12 cellular contexts compared by ENCODE assay signal in genomic region chr1:173414136-173414535, GRCh38.
DNase-seq lines count a peak whose midpoint lies in the region; ATAC-seq and TF ChIP-seq lines count a peak whose summit lies in the region.
"Had no signal": no experiment of that assay in that cellular context is flagged by ENCODE, and none has a peak within 500 bp of the region (broad histone marks: within the 10 kb centered on the region; RNA-seq: fewer than 3 reads in every experiment).

No MANE protein-coding gene starts in this region.

- TF ChIP-seq CTCF in GM12864 (IDR thresholded peaks at IDR 0.05; ENCODE audit: low read depth, low read length, missing control alignments) (no peak), GM13976 (IDR thresholded peaks at IDR 0.05; ENCODE audit: borderline replicate concordance, control extremely low read depth, extremely low read depth, insufficient read depth, missing control alignments) (no peak)

- peaks cover 11 to 22% (median 17%) of the 10 kb centered on the region in 4 donors for H3K4me1 Mint-ChIP-seq in CD4-positive, alpha-beta memory T cell
- H3K4me1 Mint-ChIP-seq in activated T-helper 17 cell treated with anti-CD3 and anti-CD28 coated beads, Interleukin-2, amount 50 U/mL, for 72 hours = peaks cover 14% of the 10 kb centered on the region

- peak; percentile 45 for ATAC-seq in GM19397 (IDR thresholded peaks at IDR 0.05; ENCODE audit: unreplicated experiment)
- peak; percentile 53 for ATAC-seq in HG02973 (IDR thresholded peaks at IDR 0.05; ENCODE audit: unreplicated experiment)
- no peak for ATAC-seq in activated T-helper 17 cell treated with anti-CD3 and anti-CD28 coated beads, Interleukin-2, amount 50 U/mL, for 72 hours (replicated peaks)

- no peak overlapping the region for H3K4me3 Mint-ChIP-seq in CD4-positive, alpha-beta memory T cell
- H3K4me3 Mint-ChIP-seq in activated T-helper 17 cell treated with anti-CD3 and anti-CD28 coated beads, Interleukin-2, amount 50 U/mL, for 72 hours = no peak overlapping the region

- peak overlapping the region in 2 of 7 donors; percentile 29 to 62 for H3K27ac Mint-ChIP-seq in CD4-positive, alpha-beta memory T cell
- H3K27ac Mint-ChIP-seq in activated T-helper 17 cell treated with anti-CD3 and anti-CD28 coated beads, Interleukin-2, amount 50 U/mL, for 72 hours = no peak overlapping the region

- DNase-seq in GM12864 (ENCODE audit: low read depth) (peak; percentile 85), NOMO-1 treated with DMSO at 0.1 percent for 48 hours (lab: John Stamatoyannopoulos, UW; ENCODE audit: unreplicated experiment) (peak; percentile 82), GM13976 (ENCODE audit: low spot score) (no peak)
- no peak for DNase-seq in CD4-positive, alpha-beta memory T cell
- DNase-seq in activated CD8-positive, alpha-beta memory T cell treated with anti-CD3 and anti-CD28 coated beads, Interleukin-2, amount 50 U/mL, for 48 hours = no peak
- DNase-seq: activated T-cell treated with anti-CD3 and anti-CD28 coated beads, Interleukin-2, amount 50 U/mL, for 48 hours; GM23248; NCI-H1417 treated with DMSO at 0.1 percent for 48 hours; SK-N-SH had no signal

- POLR2A ChIA-PET in CD4-positive, alpha-beta memory T cell (lab: Charles Lee; ENCODE audit: partially characterized antibody) = no interaction called here

- no peaks in the 10 kb centered on the region for H3K27me3 Mint-ChIP-seq in CD4-positive, alpha-beta memory T cell
- H3K27me3 Mint-ChIP-seq in activated T-helper 17 cell treated with anti-CD3 and anti-CD28 coated beads, Interleukin-2, amount 50 U/mL, for 72 hours = no peaks in the 10 kb centered on the region

- no peaks in the 10 kb centered on the region for H3K27me3 ChIP-seq in CD4-positive, alpha-beta memory T cell (ENCODE audit: insufficient read depth, low read length)

- in situ Hi-C loops in GM13976 (cut with MboI; ENCODE audit: low sequenced_read_pairs, unreplicated experiment) = loop anchor here (10.0 kb wide), 1 partner anchor 139 kb away; no protein-coding TSS in a partner anchor

- intact Hi-C loops in CD4-positive, alpha-beta memory T cell (cut with micrococcal nuclease) = no loop called here

- H3K27ac ChIP-seq in CD4-positive, alpha-beta memory T cell (ENCODE audit: low read depth, low read length) = no peak overlapping the region
- H3K27ac ChIP-seq: GM23248 had no signal

- H3K4me3 ChIP-seq in GM12864 (ENCODE audit: low read depth, low read length) = peak overlapping the region; percentile 32; the same call in 1 of the 2 replicates
- no peak overlapping the region for H3K4me3 ChIP-seq in CD4-positive, alpha-beta memory T cell (ENCODE audit: low read length in 2 of 2)
- H3K4me3 ChIP-seq: GM23248 had no signal

- peaks cover 22 to 25% of the 10 kb centered on the region in 2 donors for H3K36me3 Mint-ChIP-seq in CD4-positive, alpha-beta memory T cell
- peaks cover 19% of the 10 kb centered on the region for H3K36me3 Mint-ChIP-seq in activated T-helper 17 cell treated with anti-CD3 and anti-CD28 coated beads, Interleukin-2, amount 50 U/mL, for 72 hours (ENCODE audit: low read depth)

- CTCF ChIA-PET in CD4-positive, alpha-beta memory T cell (lab: Charles Lee; ENCODE audit: partially characterized antibody) = interaction anchor here (3.2 kb wide), 1 partner anchor 15 kb away, joined by 10 read pairs; no protein-coding TSS in a partner anchor

- H3K36me3 ChIP-seq in CD4-positive, alpha-beta memory T cell (ENCODE audit: insufficient read depth, low read length) = peaks cover 5% of the 10 kb centered on the region

- no peaks in the 10 kb centered on the region for H3K9me3 Mint-ChIP-seq in CD4-positive, alpha-beta memory T cell
- no peaks in the 10 kb centered on the region for H3K9me3 Mint-ChIP-seq in activated T-helper 17 cell treated with anti-CD3 and anti-CD28 coated beads, Interleukin-2, amount 50 U/mL, for 72 hours

- no peaks in the 10 kb centered on the region for H3K9me3 ChIP-seq in CD4-positive, alpha-beta memory T cell (ENCODE audit: control insufficient read depth in 1 of 2, low read length in 2 of 2)
- H3K9me3 ChIP-seq: SK-N-SH had no signal

- H3K4me1 ChIP-seq in CD4-positive, alpha-beta memory T cell (ENCODE audit: insufficient read depth, low read length) = peaks cover 19% of the 10 kb centered on the region

Comparison
In these comparisons a context has a peak if more than half of its experiments do, and no peak if none do; other contexts are left out.
1. DNase-seq: peak in GM12864 (single experiment) and NOMO-1 treated with DMSO at 0.1 percent for 48 hours (single experiment); none in CD4-positive, alpha-beta memory T cell (0 of 5), activated CD8-positive, alpha-beta memory T cell treated with anti-CD3 and anti-CD28 coated beads, Interleukin-2, amount 50 U/mL, for 48 hours (single experiment) and GM13976 (single experiment).